In the genomic region with DNA sequence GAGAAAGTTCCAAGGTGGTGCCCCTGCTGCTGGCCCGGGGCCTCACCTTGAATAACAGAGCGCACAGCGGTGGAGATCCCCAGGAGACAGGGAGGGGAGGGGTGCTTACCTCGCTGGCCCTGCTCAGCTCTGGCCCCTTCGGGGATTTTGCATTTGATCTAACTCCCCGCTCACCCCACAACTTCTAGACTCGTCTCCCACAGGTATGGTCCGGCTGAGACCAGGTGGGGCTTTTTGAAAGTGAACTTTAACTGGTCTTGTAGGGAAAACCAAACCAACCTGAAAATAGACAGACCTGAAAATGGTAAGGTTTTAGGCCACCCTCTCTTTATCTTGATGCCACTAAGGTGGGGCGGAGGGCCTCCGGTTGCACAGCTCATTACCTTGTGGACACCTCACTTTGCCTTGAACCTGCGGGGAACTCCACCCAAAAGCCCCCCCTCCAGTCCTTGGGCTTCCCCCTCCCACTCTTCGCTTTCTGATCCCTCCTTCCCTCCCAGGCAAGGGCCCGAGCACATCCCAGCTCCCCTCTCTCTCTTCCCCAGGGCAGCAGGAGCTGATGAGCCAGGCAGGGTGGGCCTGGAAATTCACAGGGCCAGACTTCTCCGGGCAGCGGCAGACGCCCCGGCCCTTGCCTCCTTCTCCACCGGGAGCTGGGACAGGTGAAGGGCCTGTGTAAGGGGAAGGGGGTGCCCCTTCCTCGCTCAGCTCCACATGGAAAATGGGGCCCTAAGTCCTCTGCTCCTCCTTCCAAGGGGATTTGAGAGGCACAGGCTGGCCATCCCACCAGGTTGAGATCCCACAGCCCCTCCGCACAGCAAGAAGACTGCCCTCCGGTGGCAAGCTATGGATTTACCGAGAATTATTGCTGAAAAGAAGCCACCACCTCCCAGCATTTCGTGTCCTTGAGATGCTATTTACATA, we compare ENCODE assay signal across 1 cellular context.
TF ChIP-seq lines count a peak whose summit lies in the region.

No MANE protein-coding gene starts in this region.

TF ChIP-seq in GM12878, 131 proteins besides CTCF, POLR2A, EP300 and RAD21 (continued from another document):
- TF ChIP-seq, protein P1, sequence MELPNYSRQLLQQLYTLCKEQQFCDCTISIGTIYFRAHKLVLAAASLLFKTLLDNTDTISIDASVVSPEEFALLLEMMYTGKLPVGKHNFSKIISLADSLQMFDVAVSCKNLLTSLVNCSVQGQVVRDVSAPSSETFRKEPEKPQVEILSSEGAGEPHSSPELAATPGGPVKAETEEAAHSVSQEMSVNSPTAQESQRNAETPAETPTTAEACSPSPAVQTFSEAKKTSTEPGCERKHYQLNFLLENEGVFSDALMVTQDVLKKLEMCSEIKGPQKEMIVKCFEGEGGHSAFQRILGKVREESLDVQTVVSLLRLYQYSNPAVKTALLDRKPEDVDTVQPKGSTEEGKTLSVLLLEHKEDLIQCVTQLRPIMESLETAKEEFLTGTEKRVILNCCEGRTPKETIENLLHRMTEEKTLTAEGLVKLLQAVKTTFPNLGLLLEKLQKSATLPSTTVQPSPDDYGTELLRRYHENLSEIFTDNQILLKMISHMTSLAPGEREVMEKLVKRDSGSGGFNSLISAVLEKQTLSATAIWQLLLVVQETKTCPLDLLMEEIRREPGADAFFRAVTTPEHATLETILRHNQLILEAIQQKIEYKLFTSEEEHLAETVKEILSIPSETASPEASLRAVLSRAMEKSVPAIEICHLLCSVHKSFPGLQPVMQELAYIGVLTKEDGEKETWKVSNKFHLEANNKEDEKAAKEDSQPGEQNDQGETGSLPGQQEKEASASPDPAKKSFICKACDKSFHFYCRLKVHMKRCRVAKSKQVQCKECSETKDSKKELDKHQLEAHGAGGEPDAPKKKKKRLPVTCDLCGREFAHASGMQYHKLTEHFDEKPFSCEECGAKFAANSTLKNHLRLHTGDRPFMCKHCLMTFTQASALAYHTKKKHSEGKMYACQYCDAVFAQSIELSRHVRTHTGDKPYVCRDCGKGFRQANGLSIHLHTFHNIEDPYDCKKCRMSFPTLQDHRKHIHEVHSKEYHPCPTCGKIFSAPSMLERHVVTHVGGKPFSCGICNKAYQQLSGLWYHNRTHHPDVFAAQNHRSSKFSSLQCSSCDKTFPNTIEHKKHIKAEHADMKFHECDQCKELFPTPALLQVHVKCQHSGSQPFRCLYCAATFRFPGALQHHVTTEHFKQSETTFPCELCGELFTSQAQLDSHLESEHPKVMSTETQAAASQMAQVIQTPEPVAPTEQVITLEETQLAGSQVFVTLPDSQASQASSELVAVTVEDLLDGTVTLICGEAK (IDR thresholded peaks at IDR 0.05; ENCODE audit: borderline replicate concordance): no peak
- peak; percentile 25; the same call in 1 of the 2 replicates for TF ChIP-seq ATF7 (IDR thresholded peaks at IDR 0.05; ENCODE audit: low read depth)
- TF ChIP-seq, protein P2, sequence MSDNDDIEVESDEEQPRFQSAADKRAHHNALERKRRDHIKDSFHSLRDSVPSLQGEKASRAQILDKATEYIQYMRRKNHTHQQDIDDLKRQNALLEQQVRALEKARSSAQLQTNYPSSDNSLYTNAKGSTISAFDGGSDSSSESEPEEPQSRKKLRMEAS (IDR thresholded peaks at IDR 0.05; ENCODE audit: low read depth, low read length): peak; percentile 31; the same call in 1 of the 2 replicates
- TF ChIP-seq, protein P3, sequence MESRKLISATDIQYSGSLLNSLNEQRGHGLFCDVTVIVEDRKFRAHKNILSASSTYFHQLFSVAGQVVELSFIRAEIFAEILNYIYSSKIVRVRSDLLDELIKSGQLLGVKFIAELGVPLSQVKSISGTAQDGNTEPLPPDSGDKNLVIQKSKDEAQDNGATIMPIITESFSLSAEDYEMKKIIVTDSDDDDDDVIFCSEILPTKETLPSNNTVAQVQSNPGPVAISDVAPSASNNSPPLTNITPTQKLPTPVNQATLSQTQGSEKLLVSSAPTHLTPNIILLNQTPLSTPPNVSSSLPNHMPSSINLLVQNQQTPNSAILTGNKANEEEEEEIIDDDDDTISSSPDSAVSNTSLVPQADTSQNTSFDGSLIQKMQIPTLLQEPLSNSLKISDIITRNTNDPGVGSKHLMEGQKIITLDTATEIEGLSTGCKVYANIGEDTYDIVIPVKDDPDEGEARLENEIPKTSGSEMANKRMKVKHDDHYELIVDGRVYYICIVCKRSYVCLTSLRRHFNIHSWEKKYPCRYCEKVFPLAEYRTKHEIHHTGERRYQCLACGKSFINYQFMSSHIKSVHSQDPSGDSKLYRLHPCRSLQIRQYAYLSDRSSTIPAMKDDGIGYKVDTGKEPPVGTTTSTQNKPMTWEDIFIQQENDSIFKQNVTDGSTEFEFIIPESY (IDR thresholded peaks at IDR 0.05): no peak
- TF ChIP-seq KLF5 (IDR thresholded peaks at IDR 0.05; ENCODE audit: partially characterized antibody): peak; percentile 68
- peak; percentile 100 for TF ChIP-seq IKZF1 (conservative IDR thresholded peaks at IDR 0.05)
- TF ChIP-seq POU2F2 (IDR thresholded peaks at IDR 0.05; ENCODE audit: borderline replicate concordance, low read depth, low read length): peak; percentile 45; the same call in 2 of the 3 replicates
- TF ChIP-seq, protein P4, sequence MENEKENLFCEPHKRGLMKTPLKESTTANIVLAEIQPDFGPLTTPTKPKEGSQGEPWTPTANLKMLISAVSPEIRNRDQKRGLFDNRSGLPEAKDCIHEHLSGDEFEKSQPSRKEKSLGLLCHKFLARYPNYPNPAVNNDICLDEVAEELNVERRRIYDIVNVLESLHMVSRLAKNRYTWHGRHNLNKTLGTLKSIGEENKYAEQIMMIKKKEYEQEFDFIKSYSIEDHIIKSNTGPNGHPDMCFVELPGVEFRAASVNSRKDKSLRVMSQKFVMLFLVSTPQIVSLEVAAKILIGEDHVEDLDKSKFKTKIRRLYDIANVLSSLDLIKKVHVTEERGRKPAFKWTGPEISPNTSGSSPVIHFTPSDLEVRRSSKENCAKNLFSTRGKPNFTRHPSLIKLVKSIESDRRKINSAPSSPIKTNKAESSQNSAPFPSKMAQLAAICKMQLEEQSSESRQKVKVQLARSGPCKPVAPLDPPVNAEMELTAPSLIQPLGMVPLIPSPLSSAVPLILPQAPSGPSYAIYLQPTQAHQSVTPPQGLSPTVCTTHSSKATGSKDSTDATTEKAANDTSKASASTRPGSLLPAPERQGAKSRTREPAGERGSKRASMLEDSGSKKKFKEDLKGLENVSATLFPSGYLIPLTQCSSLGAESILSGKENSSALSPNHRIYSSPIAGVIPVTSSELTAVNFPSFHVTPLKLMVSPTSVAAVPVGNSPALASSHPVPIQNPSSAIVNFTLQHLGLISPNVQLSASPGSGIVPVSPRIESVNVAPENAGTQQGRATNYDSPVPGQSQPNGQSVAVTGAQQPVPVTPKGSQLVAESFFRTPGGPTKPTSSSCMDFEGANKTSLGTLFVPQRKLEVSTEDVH (IDR thresholded peaks at IDR 0.05; ENCODE audit: low read depth, partially characterized antibody): peak; percentile 3
- TF ChIP-seq ASH2L (IDR thresholded peaks at IDR 0.05; ENCODE audit: borderline replicate concordance, low read depth): no peak
- no peak; the same call in none of the 2 replicates for TF ChIP-seq PML (IDR thresholded peaks at IDR 0.05; ENCODE audit: low read length)
- 0 out of 2 replicates have a peak, but pooled peaks have one; percentile 26 for TF ChIP-seq YY1 (IDR thresholded peaks at IDR 0.05; ENCODE audit: low read depth, low read length)
- 0 out of 4 replicates have a peak, but pooled peaks have one; percentile 9 to 12 for TF ChIP-seq BHLHE40 (IDR thresholded peaks at IDR 0.05; ENCODE audit: borderline replicate concordance in 1 of 2, low read depth in 2 of 2, low read length in 1 of 2)
- TF ChIP-seq ETV6 (conservative IDR thresholded peaks at IDR 0.05 in 1 of 2, IDR thresholded peaks at IDR 0.05 in 1 of 2; ENCODE audit: borderline replicate concordance in 1 of 2, low read depth in 1 of 2): peak in 1 of 2 experiments; percentile 20; a peak in 2 of 4 replicates
- peak; percentile 17 for TF ChIP-seq CREM (IDR thresholded peaks at IDR 0.05; ENCODE audit: low read depth)
- TF ChIP-seq HDGF (IDR thresholded peaks at IDR 0.05): peak; percentile 92
- TF ChIP-seq SIN3A (IDR thresholded peaks at IDR 0.05; ENCODE audit: low read depth, low read length): no peak
- TF ChIP-seq, protein P5, sequence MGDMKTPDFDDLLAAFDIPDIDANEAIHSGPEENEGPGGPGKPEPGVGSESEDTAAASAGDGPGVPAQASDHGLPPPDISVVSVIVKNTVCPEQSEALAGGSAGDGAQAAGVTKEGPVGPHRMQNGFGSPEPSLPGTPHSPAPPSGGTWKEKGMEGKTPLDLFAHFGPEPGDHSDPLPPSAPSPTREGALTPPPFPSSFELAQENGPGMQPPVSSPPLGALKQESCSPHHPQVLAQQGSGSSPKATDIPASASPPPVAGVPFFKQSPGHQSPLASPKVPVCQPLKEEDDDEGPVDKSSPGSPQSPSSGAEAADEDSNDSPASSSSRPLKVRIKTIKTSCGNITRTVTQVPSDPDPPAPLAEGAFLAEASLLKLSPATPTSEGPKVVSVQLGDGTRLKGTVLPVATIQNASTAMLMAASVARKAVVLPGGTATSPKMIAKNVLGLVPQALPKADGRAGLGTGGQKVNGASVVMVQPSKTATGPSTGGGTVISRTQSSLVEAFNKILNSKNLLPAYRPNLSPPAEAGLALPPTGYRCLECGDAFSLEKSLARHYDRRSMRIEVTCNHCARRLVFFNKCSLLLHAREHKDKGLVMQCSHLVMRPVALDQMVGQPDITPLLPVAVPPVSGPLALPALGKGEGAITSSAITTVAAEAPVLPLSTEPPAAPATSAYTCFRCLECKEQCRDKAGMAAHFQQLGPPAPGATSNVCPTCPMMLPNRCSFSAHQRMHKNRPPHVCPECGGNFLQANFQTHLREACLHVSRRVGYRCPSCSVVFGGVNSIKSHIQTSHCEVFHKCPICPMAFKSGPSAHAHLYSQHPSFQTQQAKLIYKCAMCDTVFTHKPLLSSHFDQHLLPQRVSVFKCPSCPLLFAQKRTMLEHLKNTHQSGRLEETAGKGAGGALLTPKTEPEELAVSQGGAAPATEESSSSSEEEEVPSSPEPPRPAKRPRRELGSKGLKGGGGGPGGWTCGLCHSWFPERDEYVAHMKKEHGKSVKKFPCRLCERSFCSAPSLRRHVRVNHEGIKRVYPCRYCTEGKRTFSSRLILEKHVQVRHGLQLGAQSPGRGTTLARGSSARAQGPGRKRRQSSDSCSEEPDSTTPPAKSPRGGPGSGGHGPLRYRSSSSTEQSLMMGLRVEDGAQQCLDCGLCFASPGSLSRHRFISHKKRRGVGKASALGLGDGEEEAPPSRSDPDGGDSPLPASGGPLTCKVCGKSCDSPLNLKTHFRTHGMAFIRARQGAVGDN (IDR thresholded peaks at IDR 0.05): peak; percentile 57; the same call in 1 of the 2 replicates
- TF ChIP-seq SUZ12 (IDR thresholded peaks at IDR 0.05; ENCODE audit: unreplicated experiment): no peak
- TF ChIP-seq DPF2 (IDR thresholded peaks at IDR 0.05): peak; percentile 54
- TF ChIP-seq JUND (IDR thresholded peaks at IDR 0.05; ENCODE audit: low read depth, low read length): no peak
- TF ChIP-seq, protein P6, sequence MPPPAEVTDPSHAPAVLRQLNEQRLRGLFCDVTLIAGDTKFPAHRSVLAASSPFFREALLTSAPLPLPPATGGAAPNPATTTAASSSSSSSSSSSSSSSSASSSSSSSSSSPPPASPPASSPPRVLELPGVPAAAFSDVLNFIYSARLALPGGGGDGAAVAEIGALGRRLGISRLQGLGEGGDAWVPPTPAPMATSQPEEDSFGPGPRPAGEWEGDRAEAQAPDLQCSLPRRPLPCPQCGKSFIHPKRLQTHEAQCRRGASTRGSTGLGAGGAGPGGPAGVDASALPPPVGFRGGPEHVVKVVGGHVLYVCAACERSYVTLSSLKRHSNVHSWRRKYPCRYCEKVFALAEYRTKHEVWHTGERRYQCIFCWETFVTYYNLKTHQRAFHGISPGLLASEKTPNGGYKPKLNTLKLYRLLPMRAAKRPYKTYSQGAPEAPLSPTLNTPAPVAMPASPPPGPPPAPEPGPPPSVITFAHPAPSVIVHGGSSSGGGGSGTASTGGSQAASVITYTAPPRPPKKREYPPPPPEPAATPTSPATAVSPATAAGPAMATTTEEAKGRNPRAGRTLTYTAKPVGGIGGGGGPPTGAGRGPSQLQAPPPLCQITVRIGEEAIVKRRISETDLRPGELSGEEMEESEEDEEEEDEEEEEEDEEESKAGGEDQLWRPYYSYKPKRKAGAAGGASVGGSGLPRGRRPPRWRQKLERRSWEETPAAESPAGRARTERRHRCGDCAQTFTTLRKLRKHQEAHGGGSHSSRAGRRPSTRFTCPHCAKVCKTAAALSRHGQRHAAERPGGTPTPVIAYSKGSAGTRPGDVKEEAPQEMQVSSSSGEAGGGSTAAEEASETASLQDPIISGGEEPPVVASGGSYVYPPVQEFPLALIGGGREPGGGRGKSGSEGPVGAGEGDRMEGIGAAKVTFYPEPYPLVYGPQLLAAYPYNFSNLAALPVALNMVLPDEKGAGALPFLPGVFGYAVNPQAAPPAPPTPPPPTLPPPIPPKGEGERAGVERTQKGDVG (CRISPR knock-in tag; IDR thresholded peaks at IDR 0.05): no peak
- 0 out of 2 replicates have a peak, but pooled peaks have one; percentile 11 for TF ChIP-seq TAF1 (IDR thresholded peaks at IDR 0.05; ENCODE audit: borderline replicate concordance, low read depth, low read length)
- peak; percentile 65; the same call in 1 of the 2 replicates for TF ChIP-seq ZBED1 (IDR thresholded peaks at IDR 0.05; ENCODE audit: borderline replicate concordance)
- TF ChIP-seq HDAC2 (IDR thresholded peaks at IDR 0.05): no peak
- TF ChIP-seq NBN (IDR thresholded peaks at IDR 0.05): 0 out of 2 replicates have a peak, but pooled peaks have one; percentile 66
- no peak for TF ChIP-seq CBX3 (IDR thresholded peaks at IDR 0.05; ENCODE audit: borderline replicate concordance, low read depth)
- TF ChIP-seq SMAD5 (IDR thresholded peaks at IDR 0.05; ENCODE audit: low read depth): peak; percentile 76
- no peak for TF ChIP-seq YBX1 (IDR thresholded peaks at IDR 0.05)
- TF ChIP-seq MTA3 (IDR thresholded peaks at IDR 0.05; ENCODE audit: borderline replicate concordance, low read length): no peak
- no peak for TF ChIP-seq WRNIP1 (IDR thresholded peaks at IDR 0.05; ENCODE audit: borderline replicate concordance, low read depth, low read length)
- 0 out of 2 replicates have a peak, but pooled peaks have one; percentile 38 for TF ChIP-seq TCF12 (IDR thresholded peaks at IDR 0.05; ENCODE audit: low read depth, low read length)
- TF ChIP-seq GATAD2B (conservative IDR thresholded peaks at IDR 0.05; ENCODE audit: low read depth): peak; percentile 89
- no peak; the same call in 1 of the 2 replicates for TF ChIP-seq ZNF217 (IDR thresholded peaks at IDR 0.05)
